ENCODE assay signal across 12 cellular contexts in the genomic region with DNA sequence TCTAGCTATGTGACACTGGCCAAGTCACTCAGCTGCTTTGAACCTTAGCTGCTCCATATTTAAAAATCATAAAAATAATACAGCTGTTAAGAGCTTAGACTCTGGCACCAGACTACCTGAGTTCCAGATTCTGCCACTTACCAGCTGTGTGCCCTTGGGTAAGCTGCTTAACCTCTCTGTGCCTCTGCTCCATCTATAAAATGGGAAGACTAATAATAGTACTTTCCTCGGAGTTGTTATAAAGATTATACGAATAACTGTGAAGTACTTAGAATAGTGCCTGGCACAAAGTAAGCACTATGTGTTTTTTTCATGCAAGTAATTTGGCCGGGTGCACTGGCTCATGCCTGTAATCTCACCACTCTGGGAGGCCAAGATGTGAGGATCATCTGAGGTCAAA. TPM values are rescaled to one million over a fixed set of nuclear protein-coding genes. Genes with fewer than 3 reads are reported as not detected.
DNase-seq lines count a peak whose midpoint lies in the region; ATAC-seq, FAIRE-seq and TF ChIP-seq lines count a peak whose summit lies in the region.
"Had no signal": no experiment of that assay in that cellular context is flagged by ENCODE, and none has a peak within 500 bp of the region (broad histone marks: within the 10 kb centered on the region; RNA-seq: fewer than 3 reads in every experiment).

No MANE protein-coding gene starts in this region.

- POLR2A ChIA-PET in A549 (lab: Yijun Ruan, JAX): interaction anchor here (0.5 to 2.6 kb wide), 3 partner anchors 14 to 344 kb away, joined by 3 to 16 read pairs (median 3); no protein-coding TSS in a partner anchor

- TF ChIP-seq CTCF in A549 (IDR thresholded peaks at IDR 0.05): no peak
- no peak for TF ChIP-seq CTCF in H9 (conservative IDR thresholded peaks at IDR 0.05)

- H3K4me1 Mint-ChIP-seq in H9 (peaks cover 11 to 19% of the 10 kb centered on the region in 2 experiments), memory B cell (peaks cover 14% of the 10 kb centered on the region)
- H3K4me1 Mint-ChIP-seq in activated naive CD8-positive, alpha-beta T cell (ENCODE audit: low read depth): peaks cover 45% of the 10 kb centered on the region

- no peak overlapping the region for H2BK20ac ChIP-seq in H9 (ENCODE audit: low read depth, low read length, poor library complexity, severe bottlenecking)

- H3K4me2 ChIP-seq in A549 (peak overlapping the region; percentile 90), H9 (ENCODE audit: insufficient read depth, insufficient read length, low read length) (peak overlapping the region; percentile 88)

- H3K36me3 Mint-ChIP-seq in H9 (ENCODE audit: insufficient read depth in 1 of 3, low read depth in 3 of 3) (peaks cover 0 to 7% (median 5%) of the 10 kb centered on the region in 3 experiments; a peak in 4 of 7 replicates), memory B cell (peaks cover 2% of the 10 kb centered on the region)
- peaks cover 2% of the 10 kb centered on the region for H3K36me3 Mint-ChIP-seq in activated naive CD8-positive, alpha-beta T cell

- ATAC-seq in A549: no peak
- ATAC-seq in memory B cell (ENCODE audit: low read depth): no peak
- ATAC-seq in HG03565 (IDR thresholded peaks at IDR 0.05; ENCODE audit: unreplicated experiment): no peak
- no peak for ATAC-seq in HG02938 (IDR thresholded peaks at IDR 0.05; ENCODE audit: unreplicated experiment)

- no peak overlapping the region for H3K4ac ChIP-seq in H9 (ENCODE audit: low read depth, low read length)

- H3K79me1 ChIP-seq in H9 (ENCODE audit: insufficient read depth, low read depth, low read length, poor library complexity, severe bottlenecking): peaks cover 4% of the 10 kb centered on the region

- no peak overlapping the region for H4K5ac ChIP-seq in H9 (ENCODE audit: insufficient read length, low read depth, low read length)

- no peak overlapping the region for H3K56ac ChIP-seq in H9 (ENCODE audit: insufficient read length, low read depth, low read length)

- no peak overlapping the region for H2AFZ ChIP-seq in H9 (ENCODE audit: low read length)

- H3K18ac ChIP-seq in H9 (ENCODE audit: insufficient read length, low read depth, low read length): no peak overlapping the region

- no peak overlapping the region for H3T11ph ChIP-seq in H9 (ENCODE audit: low read length)

- no peak overlapping the region for H2BK12ac ChIP-seq in H9 (ENCODE audit: insufficient read length, low read depth, low read length)

- no peak overlapping the region for H3K9ac ChIP-seq in H9 (ENCODE audit: extremely low read depth, insufficient read length, low read length)

- no peak for DNase-seq in A549 (ENCODE audit: low read depth in 1 of 2, low spot score in 1 of 2)
- no peak for DNase-seq in H9
- DNase-seq in memory B cell (ENCODE audit: low spot score in 2 of 2): no peak
- DNase-seq in NCI-H128 (lab: John Stamatoyannopoulos, UW; ENCODE audit: unreplicated experiment): no peak
- DNase-seq in inferior parietal cortex (ENCODE audit: extremely low spot score): no peak
- DNase-seq: activated CD4-positive, alpha-beta T cell treated with anti-CD3 and anti-CD28 coated beads for 4 hours; effector memory CD4-positive, alpha-beta T cell; EL; NCI-H524 treated with DMSO at 0.1 percent for 48 hours had no signal

- H3K9me3 ChIP-seq in A549 (no peaks in the 10 kb centered on the region), H9 (ENCODE audit: control insufficient read depth, low read depth, low read length) (no peaks in the 10 kb centered on the region)

- H3K27me3 Mint-ChIP-seq in H9 (ENCODE audit: low read depth) (peaks cover 5% of the 10 kb centered on the region; the same call in 1 of the 2 replicates), memory B cell (no peaks in the 10 kb centered on the region)
- H3K27me3 Mint-ChIP-seq in activated naive CD8-positive, alpha-beta T cell: no peaks in the 10 kb centered on the region

- no peak overlapping the region for H2BK120ac ChIP-seq in H9 (ENCODE audit: low read depth, low read length, poor library complexity, severe bottlenecking)

- no peak overlapping the region for H3K23ac ChIP-seq in H9 (ENCODE audit: insufficient read length, low read depth, low read length)

- H3K27ac ChIP-seq in A549 (no peak overlapping the region; a peak in 1 of 6 replicates), H9 (ENCODE audit: insufficient read length, low read depth, low read length) (no peak overlapping the region)

- no peak overlapping the region for H2BK5ac ChIP-seq in H9 (ENCODE audit: insufficient read length, low read length)

- H2BK15ac ChIP-seq in H9 (ENCODE audit: low read depth, low read length): no peak overlapping the region

- CTCF ChIA-PET in A549 (lab: Yijun Ruan, JAX): interaction anchor here (1.1 to 11.7 kb wide), 2 partner anchors 14 to 344 kb away, joined by 3 to 89 read pairs; no protein-coding TSS in a partner anchor

- no peak for TF ChIP-seq RAD21 in A549 (conservative IDR thresholded peaks at IDR 0.05 in 1 of 2, IDR thresholded peaks at IDR 0.05 in 1 of 2)

- H3K9me3 Mint-ChIP-seq in H9: no peaks in the 10 kb centered on the region
- H3K9me3 Mint-ChIP-seq in activated naive CD8-positive, alpha-beta T cell (ENCODE audit: low read depth): no peaks in the 10 kb centered on the region
- no peaks in the 10 kb centered on the region for H3K9me3 Mint-ChIP-seq in memory B cell

- no peaks in the 10 kb centered on the region for H4K20me1 ChIP-seq in H9 (ENCODE audit: control insufficient read depth, insufficient read depth, insufficient read length)

- no peak for TF ChIP-seq POLR2A in A549 (IDR thresholded peaks at IDR 0.05; ENCODE audit: low read length)

- H3K27me3 ChIP-seq in H9 (ENCODE audit: insufficient read depth, low read length): no peaks in the 10 kb centered on the region

- H3K14ac ChIP-seq in H9 (ENCODE audit: insufficient read depth, low read length): no peak overlapping the region

- H4K8ac ChIP-seq in H9 (replicated peaks; ENCODE audit: insufficient read length, low read depth, low read length): no peak overlapping the region

- peaks cover 14% of the 10 kb centered on the region; the same call in 2 of the 3 replicates for H3K4me1 ChIP-seq in A549
- H3K4me1 ChIP-seq in H9 (ENCODE audit: insufficient read depth, low read length): no peaks in the 10 kb centered on the region

- no peak overlapping the region for H4K91ac ChIP-seq in H9 (ENCODE audit: insufficient read length, low read depth, low read length)

- H3K23me2 ChIP-seq in H9 (ENCODE audit: insufficient read length, low read depth, low read length, poor library complexity, severe bottlenecking): peaks cover 13% of the 10 kb centered on the region

- FAIRE-seq in A549 (lab: Jason Lieb, UNC): no peak

- H3K4me3 ChIP-seq in A549: peak overlapping the region; percentile 90; the same call in 2 of the 3 replicates

- 94% methylated on average over 3 of the region's 3 CpGs for WGBS in A549 (ENCODE audit: missing lambda C conversion rate)
- WGBS in H9 (ENCODE audit: extremely low coverage, insufficient read length, low lambda C conversion rate): no CpG with 5 or more reads among the region's 3 CpGs

- H3K79me2 ChIP-seq in H9 (ENCODE audit: insufficient read depth, low read length): peaks cover 23% of the 10 kb centered on the region; the same call in 1 of the 2 replicates

- peak overlapping the region; percentile 79 to 82 for H3K4me3 Mint-ChIP-seq in H9
- H3K4me3 Mint-ChIP-seq in activated naive CD8-positive, alpha-beta T cell: peak overlapping the region; percentile 87
- H3K4me3 Mint-ChIP-seq in memory B cell: peak overlapping the region; percentile 88

- TF ChIP-seq EP300 in A549 (IDR thresholded peaks at IDR 0.05): no peak

- H3K27ac Mint-ChIP-seq in H9 (no peak overlapping the region; a peak in 1 of 7 replicates), memory B cell (no peak overlapping the region)
- H3K27ac Mint-ChIP-seq in activated naive CD8-positive, alpha-beta T cell: no peak overlapping the region

- H2AK5ac ChIP-seq in H9 (ENCODE audit: insufficient read length, low read length): no peak overlapping the region

TF ChIP-seq in A549, 52 proteins besides CTCF, POLR2A, EP300 and RAD21:
- TF ChIP-seq ZFP36 (IDR thresholded peaks at IDR 0.05; ENCODE audit: borderline replicate concordance, partially characterized antibody) (peak; percentile 19), TP53 (CRISPR knock-in tag; IDR thresholded peaks at IDR 0.05) (no peak), HOXB13 (CRISPR knock-in tag; IDR thresholded peaks at IDR 0.05; ENCODE audit: low read depth) (no peak)

RNA-seq across cellular contexts. Expression of a gene that starts 1.4 kb away (rescaled TPM):
- 19.7 and 27.3 TPM in 2 replicates for polyA plus RNA-seq in A549 (2011; rRNA removed)
- 50.3 and 57.6 TPM in 2 replicates for polyA plus RNA-seq in A549 (2012; cell fraction: cytosol; rRNA removed)
- polyA plus RNA-seq in A549 (2012; cell fraction: nucleus; rRNA removed): 74.5 and 76.5 TPM in 2 replicates
- 31.0 to 35.5 TPM (median 34.9 TPM) in 3 replicates for polyA plus RNA-seq in A549 (2017; fragmentation: RNase III; extraction: RNeasy Plus Mini Kit Qiagen cat#74134 plus additional on column Dnase treatment)
- 20.4 and 25.1 TPM in 2 replicates for polyA minus RNA-seq in A549 (2011; rRNA and poly(A)+ RNA removed)
- total RNA-seq in H9 (2021): 68.4 and 71.3 TPM in 2 replicates

RNA-seq across cellular contexts. Expression of a gene that starts 36.6 kb away (rescaled TPM):
- 0.03 TPM in 1 of 2 replicates, not detected in the other for polyA plus RNA-seq in A549 (2011; rRNA removed)
- polyA plus RNA-seq in A549 (2012; cell fraction: cytosol; rRNA removed): 0.03 TPM in 1 of 2 replicates, not detected in the other
- polyA plus RNA-seq in A549 (2012; cell fraction: nucleus; rRNA removed): 0.08 and 0.10 TPM in 2 replicates
- polyA plus RNA-seq in A549 (2017; fragmentation: RNase III; extraction: RNeasy Plus Mini Kit Qiagen cat#74134 plus additional on column Dnase treatment): 0.03 to 0.08 TPM (median 0.05 TPM) in 3 replicates
- polyA minus RNA-seq in A549 (2011; rRNA and poly(A)+ RNA removed): not detected in 2 replicates
- total RNA-seq in H9 (2021): 8.1 and 8.7 TPM in 2 replicates
